In the genomic region with DNA sequence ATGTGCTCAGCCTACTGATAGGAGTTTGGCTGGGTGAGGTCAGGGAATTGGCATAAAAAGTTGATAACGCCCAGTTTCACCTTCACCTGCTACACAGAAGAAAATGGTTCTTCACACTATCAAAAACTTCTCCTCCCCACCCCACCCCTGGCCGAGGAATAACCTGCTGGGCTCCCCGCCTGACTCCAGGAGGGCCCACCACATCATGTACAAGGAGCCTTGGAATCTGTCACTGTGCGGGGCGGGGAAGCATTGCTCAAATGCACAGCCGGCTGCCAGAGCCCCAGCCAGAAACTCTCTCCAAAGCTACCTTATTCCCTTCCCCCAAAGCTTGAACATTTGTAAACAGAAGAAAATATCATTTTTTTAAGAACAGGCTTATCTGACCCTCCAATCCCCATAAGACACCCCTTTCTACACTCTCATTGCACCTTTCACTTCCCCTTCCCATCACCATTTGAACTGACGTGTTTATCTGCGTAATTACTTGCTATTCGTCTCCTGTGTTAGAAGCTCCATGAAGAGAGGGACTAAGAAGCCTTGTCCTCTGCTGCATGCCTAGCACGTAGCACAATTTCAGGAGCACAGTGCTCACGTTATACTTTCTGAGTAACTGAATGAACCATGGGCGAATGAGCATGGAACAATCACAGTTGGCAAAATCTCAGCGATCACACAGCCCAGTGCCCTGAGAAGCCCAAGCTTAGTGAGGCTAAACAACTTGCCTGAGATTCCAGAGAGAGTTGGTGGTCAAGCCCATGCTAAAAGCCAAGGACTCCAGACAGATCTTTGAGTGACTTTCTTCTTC, we compare ENCODE assay signal across 1 cellular context.
A peak's percentile ranks its signal among the peaks of the same experiment; 100 is the strongest.
TF ChIP-seq lines count a peak whose summit lies in the region.

No MANE protein-coding gene starts in this region.

TF ChIP-seq in K562, 482 proteins besides CTCF, POLR2A, EP300 and RAD21:
- no peak for TF ChIP-seq CREBBP (IDR thresholded peaks at IDR 0.05; ENCODE audit: low read depth, low read length)
- peak; percentile 72; the same call in 1 of the 2 replicates for TF ChIP-seq SPI1 (IDR thresholded peaks at IDR 0.05; ENCODE audit: borderline replicate concordance, low read depth, low read length)
- no peak for TF ChIP-seq SMARCB1 (IDR thresholded peaks at IDR 0.05; ENCODE audit: insufficient read length, low read depth)
- 0 out of 2 replicates have a peak, but pooled peaks have one; percentile 23 for TF ChIP-seq MEF2D (tag; conservative IDR thresholded peaks at IDR 0.05; ENCODE audit: low read depth)
- TF ChIP-seq MYBL2 (IDR thresholded peaks at IDR 0.05; ENCODE audit: low read depth), result no peak
- no peak for TF ChIP-seq MYBL2 (CRISPR knock-in tag; IDR thresholded peaks at IDR 0.05; ENCODE audit: borderline replicate concordance)
- peak in 1 of 2 experiments; percentile 62; a peak in 1 of 4 replicates for TF ChIP-seq FOXK2 (conservative IDR thresholded peaks at IDR 0.05 in 1 of 2, IDR thresholded peaks at IDR 0.05 in 1 of 2; ENCODE audit: low read depth in 2 of 2)
- TF ChIP-seq ETS2 (tag; IDR thresholded peaks at IDR 0.05; ENCODE audit: borderline replicate concordance, poor library complexity, severe bottlenecking), result no peak
- no peak for TF ChIP-seq ATF1 (CRISPR knock-in tag; IDR thresholded peaks at IDR 0.05)
- peak; percentile 26; the same call in 1 of the 2 replicates for TF ChIP-seq ATF1 (tag; IDR thresholded peaks at IDR 0.05)
- no peak for TF ChIP-seq DACH1 (IDR thresholded peaks at IDR 0.05; ENCODE audit: partially characterized antibody)
- TF ChIP-seq ZNF253 (CRISPR knock-in tag; conservative IDR thresholded peaks at IDR 0.05), result no peak
- TF ChIP-seq PRDM10 (IDR thresholded peaks at IDR 0.05; ENCODE audit: partially characterized antibody), result peak; percentile 89
- no peak for TF ChIP-seq ZNF41 (CRISPR knock-in tag; conservative IDR thresholded peaks at IDR 0.05)
- TF ChIP-seq SMARCE1 (IDR thresholded peaks at IDR 0.05), result 0 out of 2 replicates have a peak, but pooled peaks have one; percentile 19
- TF ChIP-seq DNMT1 (IDR thresholded peaks at IDR 0.05), result no peak
- TF ChIP-seq, protein P1, sequence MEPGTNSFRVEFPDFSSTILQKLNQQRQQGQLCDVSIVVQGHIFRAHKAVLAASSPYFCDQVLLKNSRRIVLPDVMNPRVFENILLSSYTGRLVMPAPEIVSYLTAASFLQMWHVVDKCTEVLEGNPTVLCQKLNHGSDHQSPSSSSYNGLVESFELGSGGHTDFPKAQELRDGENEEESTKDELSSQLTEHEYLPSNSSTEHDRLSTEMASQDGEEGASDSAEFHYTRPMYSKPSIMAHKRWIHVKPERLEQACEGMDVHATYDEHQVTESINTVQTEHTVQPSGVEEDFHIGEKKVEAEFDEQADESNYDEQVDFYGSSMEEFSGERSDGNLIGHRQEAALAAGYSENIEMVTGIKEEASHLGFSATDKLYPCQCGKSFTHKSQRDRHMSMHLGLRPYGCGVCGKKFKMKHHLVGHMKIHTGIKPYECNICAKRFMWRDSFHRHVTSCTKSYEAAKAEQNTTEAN (CRISPR knock-in tag; IDR thresholded peaks at IDR 0.05), result no peak
- no peak for TF ChIP-seq TSHZ1 (CRISPR knock-in tag; IDR thresholded peaks at IDR 0.05)
- no peak for TF ChIP-seq ZNF445 (CRISPR knock-in tag; IDR thresholded peaks at IDR 0.05; ENCODE audit: low read depth)
- no peak for TF ChIP-seq ZNF311 (CRISPR knock-in tag; IDR thresholded peaks at IDR 0.05)
- TF ChIP-seq, protein P2, sequence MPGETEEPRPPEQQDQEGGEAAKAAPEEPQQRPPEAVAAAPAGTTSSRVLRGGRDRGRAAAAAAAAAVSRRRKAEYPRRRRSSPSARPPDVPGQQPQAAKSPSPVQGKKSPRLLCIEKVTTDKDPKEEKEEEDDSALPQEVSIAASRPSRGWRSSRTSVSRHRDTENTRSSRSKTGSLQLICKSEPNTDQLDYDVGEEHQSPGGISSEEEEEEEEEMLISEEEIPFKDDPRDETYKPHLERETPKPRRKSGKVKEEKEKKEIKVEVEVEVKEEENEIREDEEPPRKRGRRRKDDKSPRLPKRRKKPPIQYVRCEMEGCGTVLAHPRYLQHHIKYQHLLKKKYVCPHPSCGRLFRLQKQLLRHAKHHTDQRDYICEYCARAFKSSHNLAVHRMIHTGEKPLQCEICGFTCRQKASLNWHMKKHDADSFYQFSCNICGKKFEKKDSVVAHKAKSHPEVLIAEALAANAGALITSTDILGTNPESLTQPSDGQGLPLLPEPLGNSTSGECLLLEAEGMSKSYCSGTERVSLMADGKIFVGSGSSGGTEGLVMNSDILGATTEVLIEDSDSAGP (CRISPR knock-in tag; IDR thresholded peaks at IDR 0.05), result no peak
- TF ChIP-seq MLX (CRISPR knock-in tag; conservative IDR thresholded peaks at IDR 0.05), result no peak
- TF ChIP-seq, protein P3, sequence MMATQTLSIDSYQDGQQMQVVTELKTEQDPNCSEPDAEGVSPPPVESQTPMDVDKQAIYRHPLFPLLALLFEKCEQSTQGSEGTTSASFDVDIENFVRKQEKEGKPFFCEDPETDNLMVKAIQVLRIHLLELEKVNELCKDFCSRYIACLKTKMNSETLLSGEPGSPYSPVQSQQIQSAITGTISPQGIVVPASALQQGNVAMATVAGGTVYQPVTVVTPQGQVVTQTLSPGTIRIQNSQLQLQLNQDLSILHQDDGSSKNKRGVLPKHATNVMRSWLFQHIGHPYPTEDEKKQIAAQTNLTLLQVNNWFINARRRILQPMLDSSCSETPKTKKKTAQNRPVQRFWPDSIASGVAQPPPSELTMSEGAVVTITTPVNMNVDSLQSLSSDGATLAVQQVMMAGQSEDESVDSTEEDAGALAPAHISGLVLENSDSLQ (IDR thresholded peaks at IDR 0.05), result no peak
- TF ChIP-seq RCOR1 (IDR thresholded peaks at IDR 0.05; ENCODE audit: borderline replicate concordance in 1 of 2, low read depth in 2 of 2, low read length in 2 of 2), result no peak
- TF ChIP-seq ZNF780A (CRISPR knock-in tag; IDR thresholded peaks at IDR 0.05), result no peak
- TF ChIP-seq ATF2 (CRISPR knock-in tag; IDR thresholded peaks at IDR 0.05), result no peak
- TF ChIP-seq TAF1 (IDR thresholded peaks at IDR 0.05; ENCODE audit: control insufficient read depth, extremely low read depth, insufficient read depth, low read length, severe bottlenecking), result no peak
- TF ChIP-seq HINFP (tag; conservative IDR thresholded peaks at IDR 0.05; ENCODE audit: low read depth), result no peak
- TF ChIP-seq GTF2F1 (IDR thresholded peaks at IDR 0.05; ENCODE audit: low read depth, low read length), result no peak
